ENCODE assay signal across 7 cellular contexts in genomic region chr2:9813312-9814128, GRCh38. TPM values are rescaled to one million over a fixed set of nuclear protein-coding genes. Genes with fewer than 3 reads are reported as not detected.
DNase-seq lines count a peak whose midpoint lies in the region; ATAC-seq, FAIRE-seq and TF ChIP-seq lines count a peak whose summit lies in the region.

No MANE protein-coding gene starts in this region.

- H3K27ac ChIP-seq in pancreas (no peak overlapping the region), tibial artery (no peak overlapping the region)

- H3K4me3 ChIP-seq in fibroblast of villous mesenchyme (ENCODE audit: low read depth, low read length) (peak overlapping the region; percentile 29), pancreas (peak overlapping the region in 1 of 4 donors; percentile 17), tibial artery (peak overlapping the region in 1 of 2 donors; percentile 3)

- FAIRE-seq in pancreas (lab: Jason Lieb, UNC) = no peak

- H3K9me3 ChIP-seq in pancreas (no peaks in the 10 kb centered on the region), tibial artery (no peaks in the 10 kb centered on the region)

- H3K4me1 ChIP-seq in pancreas (peaks cover 0 to 8% (median 3%) of the 10 kb centered on the region in 3 donors), tibial artery (peaks cover 0 to 19% (median 12%) of the 10 kb centered on the region in 4 donors)

- ATAC-seq in pancreas = peak; percentile 66 to 92 (median 86)

- H3K36me3 ChIP-seq in pancreas (no peaks in the 10 kb centered on the region), tibial artery (no peaks in the 10 kb centered on the region)

- WGBS in pancreas, 2 donors = 19% methylated on average over 23 to 24 of the region's 24 CpGs

- peak; percentile 98 for TF ChIP-seq CTCF in GM12872 (IDR thresholded peaks at IDR 0.05; ENCODE audit: insufficient read depth, low read depth, low read length)
- peak; percentile 94 for TF ChIP-seq CTCF in fibroblast of villous mesenchyme (IDR thresholded peaks at IDR 0.05; ENCODE audit: insufficient read depth, low read depth, low read length)
- peak; percentile 67 to 86 (median 82) for TF ChIP-seq CTCF in pancreas (IDR thresholded peaks at IDR 0.05)
- peak; percentile 87 to 93 for TF ChIP-seq CTCF in tibial artery (IDR thresholded peaks at IDR 0.05)

- H3K27me3 ChIP-seq in pancreas (no peaks in the 10 kb centered on the region), tibial artery (peaks cover 0 to 9% of the 10 kb centered on the region in 2 donors)

- DNase-seq in HuH-7 (ENCODE audit: low spot score) = peak; percentile 92
- peak; percentile 78 for DNase-seq in RPMI8226
- DNase-seq in activated T-helper 9 cell treated with anti-CD3 and anti-CD28 coated beads, Interleukin-2, amount 50 U/mL, for 16 hours (ENCODE audit: low read depth) = peak; percentile 61
- DNase-seq in fibroblast of villous mesenchyme (ENCODE audit: low read depth) = peak; percentile 61
- peak in 5 of 6 donors; percentile 42 to 92 (median 73) for DNase-seq in pancreas
- DNase-seq in tibial artery = peak; percentile 53 to 77

- intact Hi-C loops in pancreas (cut with DNase I) (no loop called here), tibial artery (cut with DNase I; ENCODE audit: low total_unique reads) (loop anchor here (5.0 to 10.0 kb wide), 3 partner anchors 131 to 1139 kb away; no protein-coding TSS in a partner anchor)

RNA-seq across cellular contexts. Expression of gene TAF1B, which starts 29.8 kb away (rescaled TPM):
- total RNA-seq in fibroblast of villous mesenchyme = 29.8 and 39.3 TPM in 2 replicates
- total RNA-seq in pancreas = 10 to 100 TPM in 1 of 6 donors, 1 to 10 TPM in 5; 5.1 to 11.4 (median 6.2) TPM
- 1 to 10 TPM; 2.3 to 3.5 TPM for polyA plus RNA-seq in pancreas
